13 cellular contexts compared by ENCODE assay signal in genomic region chr2:143934170-143934912, GRCh38.
A peak's percentile ranks its signal among the peaks of the same experiment; 100 is the strongest.
DNase-seq lines count a peak whose midpoint lies in the region; ATAC-seq and TF ChIP-seq lines count a peak whose summit lies in the region.
"Had no signal": no experiment of that assay in that cellular context is flagged by ENCODE, and none has a peak within 500 bp of the region (broad histone marks: within the 10 kb centered on the region; RNA-seq: fewer than 3 reads in every experiment).

No MANE protein-coding gene starts in this region.

- H3K4me1 ChIP-seq in upper lobe of right lung = peaks cover 8% of the 10 kb centered on the region

- intact Hi-C loops in upper lobe of right lung (cut with DNase I) = no loop called here

- no peak overlapping the region for H3K4me3 ChIP-seq in upper lobe of right lung

- no peaks in the 10 kb centered on the region for H3K36me3 ChIP-seq in upper lobe of right lung

- no peak for TF ChIP-seq CTCF in upper lobe of right lung (IDR thresholded peaks at IDR 0.05)

- DNase-seq in iPS-NIHi11 (ENCODE audit: low spot score) (peak; percentile 18), upper lobe of right lung (no peak), immature natural killer cell (no peak), GOT3 (lab: John Stamatoyannopoulos, UW) (no peak)
- DNase-seq in stimulated activated effector memory CD8-positive, alpha-beta T cell treated with anti-CD3 and anti-CD28 coated beads, Interleukin-12 subunit alpha, Interleukin-12 subunit beta, amount 100 ng/mL, for 72 hours (ENCODE audit: low spot score in 2 of 2) = no peak
- DNase-seq: activated T-cell treated with anti-CD3 and anti-CD28 coated beads, Interleukin-2, amount 50 U/mL, for 4 hours; Caco-2; NCI-H510A treated with DMSO at 0.1 percent for 48 hours; SIG-M5 had no signal

- H3K27ac ChIP-seq in upper lobe of right lung = peak overlapping the region; percentile 87
- H3K27ac ChIP-seq: HL-60, VCaP had no signal

- ATAC-seq in GM21737 (IDR thresholded peaks at IDR 0.05; ENCODE audit: unreplicated experiment) (peak; percentile 53), HG03571 (IDR thresholded peaks at IDR 0.05; ENCODE audit: unreplicated experiment) (peak; percentile 42), upper lobe of right lung (no peak)
- ATAC-seq in stimulated activated effector memory CD8-positive, alpha-beta T cell treated with anti-CD3 and anti-CD28 coated beads, Interleukin-12 subunit alpha, Interleukin-12 subunit beta, amount 100 ng/mL, for 72 hours = no peak
- ATAC-seq: activated T-cell treated with anti-CD3 and anti-CD28 coated beads, Interleukin-2, amount 50 U/mL, for 4 hours had no signal

- no peaks in the 10 kb centered on the region for H3K9me3 ChIP-seq in upper lobe of right lung
- H3K9me3 ChIP-seq: Caco-2 had no signal

- H3K36me3 Mint-ChIP-seq in immature natural killer cell = no peaks in the 10 kb centered on the region
- peaks cover 6% of the 10 kb centered on the region for H3K36me3 Mint-ChIP-seq in stimulated activated effector memory CD8-positive, alpha-beta T cell treated with anti-CD3 and anti-CD28 coated beads, Interleukin-12 subunit alpha, Interleukin-12 subunit beta, amount 100 ng/mL, for 72 hours

- no peak overlapping the region for H3K4me3 Mint-ChIP-seq in immature natural killer cell
- no peak overlapping the region for H3K4me3 Mint-ChIP-seq in stimulated activated effector memory CD8-positive, alpha-beta T cell treated with anti-CD3 and anti-CD28 coated beads, Interleukin-12 subunit alpha, Interleukin-12 subunit beta, amount 100 ng/mL, for 72 hours
- H3K4me3 Mint-ChIP-seq: activated T-cell treated with anti-CD3 and anti-CD28 coated beads, Interleukin-2, amount 50 U/mL, for 4 hours had no signal

- H3K4me1 Mint-ChIP-seq in immature natural killer cell = peaks cover 14 to 21% of the 10 kb centered on the region in 2 donors
- H3K4me1 Mint-ChIP-seq in stimulated activated effector memory CD8-positive, alpha-beta T cell treated with anti-CD3 and anti-CD28 coated beads, Interleukin-12 subunit alpha, Interleukin-12 subunit beta, amount 100 ng/mL, for 72 hours = no peaks in the 10 kb centered on the region

- peaks cover 9% of the 10 kb centered on the region for H3K27me3 ChIP-seq in upper lobe of right lung

- peaks cover 0 to 2% (median 0%) of the 10 kb centered on the region in 6 donors for H3K9me3 Mint-ChIP-seq in immature natural killer cell
- H3K9me3 Mint-ChIP-seq in stimulated activated effector memory CD8-positive, alpha-beta T cell treated with anti-CD3 and anti-CD28 coated beads, Interleukin-12 subunit alpha, Interleukin-12 subunit beta, amount 100 ng/mL, for 72 hours = no peaks in the 10 kb centered on the region
- H3K9me3 Mint-ChIP-seq: activated T-cell treated with anti-CD3 and anti-CD28 coated beads, Interleukin-2, amount 50 U/mL, for 4 hours had no signal

- peaks cover 8 to 14% (median 11%) of the 10 kb centered on the region in 3 donors for H3K27me3 Mint-ChIP-seq in immature natural killer cell (ENCODE audit: low read depth in 3 of 3)

- H3K27ac Mint-ChIP-seq in immature natural killer cell = no peak overlapping the region
- no peak overlapping the region for H3K27ac Mint-ChIP-seq in stimulated activated effector memory CD8-positive, alpha-beta T cell treated with anti-CD3 and anti-CD28 coated beads, Interleukin-12 subunit alpha, Interleukin-12 subunit beta, amount 100 ng/mL, for 72 hours

Comparison
In these comparisons a context has a peak if more than half of its experiments do, and no peak if none do; other contexts are left out.
1. ATAC-seq: peak in GM21737 (single experiment) and HG03571 (single experiment); none in upper lobe of right lung (single experiment) and stimulated activated effector memory CD8-positive, alpha-beta T cell treated with anti-CD3 and anti-CD28 coated beads, Interleukin-12 subunit alpha, Interleukin-12 subunit beta, amount 100 ng/mL, for 72 hours (single experiment).